In the genomic region with DNA sequence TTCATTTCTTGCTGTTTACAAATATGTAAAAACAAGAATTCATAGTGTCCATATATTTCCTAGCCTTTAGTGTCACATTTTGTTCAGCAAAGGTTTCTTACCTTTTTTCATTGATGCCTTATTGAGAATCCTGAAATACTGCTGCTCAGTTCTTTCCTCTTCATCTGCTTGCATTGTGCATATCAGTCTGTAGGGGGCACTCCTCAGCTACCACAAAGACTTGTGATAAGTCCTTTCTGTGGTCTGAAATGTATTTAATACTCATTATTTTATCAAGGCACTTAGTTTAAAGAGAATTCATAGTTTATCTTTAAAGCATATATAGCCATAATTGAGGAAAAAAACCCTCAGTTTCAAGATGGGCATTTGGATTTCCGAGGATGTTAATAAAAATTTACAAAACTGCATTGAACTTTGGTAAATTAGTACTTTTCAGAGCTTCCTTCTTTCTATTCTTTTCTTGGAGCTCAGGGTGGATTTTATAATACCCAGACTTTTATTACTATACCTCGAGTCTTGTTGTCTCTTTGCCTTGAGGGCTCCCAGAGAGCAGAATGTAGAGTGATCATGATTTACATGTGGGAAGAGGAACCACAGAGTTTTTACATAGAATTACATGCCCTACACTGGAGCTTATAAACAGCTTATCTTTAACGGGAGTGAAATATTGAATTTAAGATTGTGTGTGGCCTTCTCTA, we compare ENCODE assay signal across 8 cellular contexts.
DNase-seq lines count a peak whose midpoint lies in the region; ATAC-seq and TF ChIP-seq lines count a peak whose summit lies in the region.

No MANE protein-coding gene starts in this region.

- no peak for ATAC-seq in GM19035 (IDR thresholded peaks at IDR 0.05; ENCODE audit: unreplicated experiment)

- DNase-seq in SIG-M5 treated with dmso at 0.1 percent for 504 hours (lab: John Stamatoyannopoulos, UW; ENCODE audit: unreplicated experiment) (peak; percentile 10), SIG-M5 (lab: John Stamatoyannopoulos, UW) (no peak), LHCN-M2 (ENCODE audit: low read depth) (peak; percentile 70), SJSA1 (ENCODE audit: low read depth in 1 of 2, low spot score in 2 of 2) (peak; percentile 54 to 62), epithelial cell of proximal tubule (ENCODE audit: low read depth) (peak; percentile 22), pons (ENCODE audit: low spot score) (peak; percentile 77), lower leg skin (ENCODE audit: low spot score in 2 of 2) (no peak)

- peaks cover 9% of the 10 kb centered on the region for H3K4me1 ChIP-seq in SJSA1 (replicated peaks)

- H3K36me3 ChIP-seq in SJSA1, result no peaks in the 10 kb centered on the region

- 36 to 37% methylated on average over 3 of the region's 3 CpGs for WGBS in lower leg skin, 2 donors

- no peak for TF ChIP-seq POLR2A in lower leg skin (IDR thresholded peaks at IDR 0.05)

- no peak overlapping the region; the same call in 1 of the 2 replicates for H3K27ac ChIP-seq in SJSA1

- no peaks in the 10 kb centered on the region for H3K27me3 ChIP-seq in SJSA1 (replicated peaks)

- no peaks in the 10 kb centered on the region for H3K9me3 ChIP-seq in SJSA1 (replicated peaks)

- intact Hi-C loops in lower leg skin (cut with DNase I; ENCODE audit: low total_unique reads), result no loop called here

- TF ChIP-seq CTCF in epithelial cell of proximal tubule (conservative IDR thresholded peaks at IDR 0.05; ENCODE audit: low read depth, low read length) (peak; percentile 89), lower leg skin (IDR thresholded peaks at IDR 0.05) (no peak)

- H3K4me3 ChIP-seq in SJSA1 (no peak overlapping the region), epithelial cell of proximal tubule (ENCODE audit: low read depth, low read length) (no peak overlapping the region), lower leg skin (ENCODE audit: low read depth, poor library complexity, severe bottlenecking) (no peak overlapping the region)

Comparison
In these comparisons a context has a peak if more than half of its experiments do, and no peak if none do; other contexts are left out.
1. DNase-seq: peak in SIG-M5 treated with dmso at 0.1 percent for 504 hours (single experiment), LHCN-M2 (single experiment), SJSA1 (2 of 2), epithelial cell of proximal tubule (single experiment) and pons (single experiment); none in SIG-M5 (single experiment) and lower leg skin (0 of 2).